1 cellular context compared by ENCODE assay signal in the genomic region with DNA sequence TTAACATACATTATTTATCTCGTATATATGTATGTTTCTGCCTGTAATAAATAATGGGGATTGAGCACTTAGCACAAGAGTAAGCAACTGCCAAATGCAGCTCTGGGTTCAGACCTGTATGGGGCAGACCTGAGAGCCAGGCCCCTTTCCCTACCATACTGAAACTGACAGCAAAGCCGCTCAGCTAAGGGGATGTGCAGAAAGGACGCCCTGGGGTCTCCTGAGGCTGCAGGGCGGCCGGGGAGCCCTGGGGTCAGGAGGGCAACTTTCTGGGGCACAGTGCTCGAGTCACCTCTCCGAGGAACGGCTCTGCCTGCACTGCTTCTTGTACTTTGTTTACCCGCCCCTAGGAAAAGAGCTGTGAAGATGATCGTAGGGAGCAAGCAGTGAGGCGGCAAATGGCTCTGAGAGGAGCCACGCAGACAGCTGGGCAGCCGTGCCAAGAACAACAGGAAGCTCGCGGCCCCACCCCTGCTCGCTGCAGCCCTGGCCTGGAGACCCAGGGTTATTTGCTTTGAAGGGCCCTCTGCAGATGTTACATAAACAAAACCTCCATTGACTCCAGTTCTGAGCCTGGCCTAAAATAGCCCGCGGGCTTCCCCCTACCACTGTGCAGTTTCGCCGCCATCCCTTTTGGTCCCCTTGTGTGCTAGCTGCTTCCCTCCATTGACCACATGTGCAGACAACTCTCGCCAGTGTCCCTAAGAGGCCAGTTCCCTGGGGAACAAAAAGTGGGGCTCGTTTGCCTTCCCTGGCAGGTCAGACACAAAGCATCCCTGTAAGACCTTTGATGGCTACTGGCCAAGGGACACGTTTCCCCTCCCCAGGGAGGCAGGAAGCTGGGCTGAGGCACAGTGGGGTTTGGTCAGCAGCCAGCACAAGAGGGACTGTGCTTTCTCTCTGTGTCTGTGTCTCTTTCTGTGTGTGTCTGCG.
TF ChIP-seq lines count a peak whose summit lies in the region.

No MANE protein-coding gene starts in this region.

TF ChIP-seq in HepG2, 621 proteins besides CTCF, POLR2A, EP300 and RAD21 (continued from another document and continues in another):
- no peak for TF ChIP-seq HDAC2 (CRISPR knock-in tag; IDR thresholded peaks at IDR 0.05)
- TF ChIP-seq HIVEP1 (CRISPR knock-in tag; IDR thresholded peaks at IDR 0.05) = no peak
- no peak for TF ChIP-seq NCOR1 (IDR thresholded peaks at IDR 0.05; ENCODE audit: borderline replicate concordance, low read length)
- no peak for TF ChIP-seq ZNF501 (CRISPR knock-in tag; IDR thresholded peaks at IDR 0.05)
- no peak for TF ChIP-seq ZNF10 (CRISPR knock-in tag; IDR thresholded peaks at IDR 0.05; ENCODE audit: borderline replicate concordance, low read depth)
- no peak for TF ChIP-seq ZNF343 (CRISPR knock-in tag; IDR thresholded peaks at IDR 0.05)
- TF ChIP-seq, protein P1, sequence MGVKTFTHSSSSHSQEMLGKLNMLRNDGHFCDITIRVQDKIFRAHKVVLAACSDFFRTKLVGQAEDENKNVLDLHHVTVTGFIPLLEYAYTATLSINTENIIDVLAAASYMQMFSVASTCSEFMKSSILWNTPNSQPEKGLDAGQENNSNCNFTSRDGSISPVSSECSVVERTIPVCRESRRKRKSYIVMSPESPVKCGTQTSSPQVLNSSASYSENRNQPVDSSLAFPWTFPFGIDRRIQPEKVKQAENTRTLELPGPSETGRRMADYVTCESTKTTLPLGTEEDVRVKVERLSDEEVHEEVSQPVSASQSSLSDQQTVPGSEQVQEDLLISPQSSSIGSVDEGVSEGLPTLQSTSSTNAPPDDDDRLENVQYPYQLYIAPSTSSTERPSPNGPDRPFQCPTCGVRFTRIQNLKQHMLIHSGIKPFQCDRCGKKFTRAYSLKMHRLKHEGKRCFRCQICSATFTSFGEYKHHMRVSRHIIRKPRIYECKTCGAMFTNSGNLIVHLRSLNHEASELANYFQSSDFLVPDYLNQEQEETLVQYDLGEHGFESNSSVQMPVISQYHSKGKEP (CRISPR knock-in tag; IDR thresholded peaks at IDR 0.05) = no peak
- no peak for TF ChIP-seq SMAD3 (CRISPR knock-in tag; IDR thresholded peaks at IDR 0.05)
- TF ChIP-seq YY1 (IDR thresholded peaks at IDR 0.05; ENCODE audit: insufficient read depth, insufficient replicate concordance, low read depth, low read length) = peak; percentile 29
- TF ChIP-seq HOXA7 (CRISPR knock-in tag; IDR thresholded peaks at IDR 0.05) = no peak
- TF ChIP-seq, protein P2, sequence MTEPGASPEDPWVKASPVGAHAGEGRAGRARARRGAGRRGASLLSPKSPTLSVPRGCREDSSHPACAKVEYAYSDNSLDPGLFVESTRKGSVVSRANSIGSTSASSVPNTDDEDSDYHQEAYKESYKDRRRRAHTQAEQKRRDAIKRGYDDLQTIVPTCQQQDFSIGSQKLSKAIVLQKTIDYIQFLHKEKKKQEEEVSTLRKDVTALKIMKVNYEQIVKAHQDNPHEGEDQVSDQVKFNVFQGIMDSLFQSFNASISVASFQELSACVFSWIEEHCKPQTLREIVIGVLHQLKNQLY (CRISPR knock-in tag; IDR thresholded peaks at IDR 0.05) = no peak
- no peak for TF ChIP-seq IKZF1 (IDR thresholded peaks at IDR 0.05)
- TF ChIP-seq ZNF260 (CRISPR knock-in tag; IDR thresholded peaks at IDR 0.05; ENCODE audit: borderline replicate concordance, low read depth) = no peak
- TF ChIP-seq ZNF879 (CRISPR knock-in tag; IDR thresholded peaks at IDR 0.05) = no peak
- 0 out of 2 replicates have a peak, but pooled peaks have one; percentile 29 for TF ChIP-seq ISL2 (CRISPR knock-in tag; IDR thresholded peaks at IDR 0.05)
- TF ChIP-seq, protein P3, sequence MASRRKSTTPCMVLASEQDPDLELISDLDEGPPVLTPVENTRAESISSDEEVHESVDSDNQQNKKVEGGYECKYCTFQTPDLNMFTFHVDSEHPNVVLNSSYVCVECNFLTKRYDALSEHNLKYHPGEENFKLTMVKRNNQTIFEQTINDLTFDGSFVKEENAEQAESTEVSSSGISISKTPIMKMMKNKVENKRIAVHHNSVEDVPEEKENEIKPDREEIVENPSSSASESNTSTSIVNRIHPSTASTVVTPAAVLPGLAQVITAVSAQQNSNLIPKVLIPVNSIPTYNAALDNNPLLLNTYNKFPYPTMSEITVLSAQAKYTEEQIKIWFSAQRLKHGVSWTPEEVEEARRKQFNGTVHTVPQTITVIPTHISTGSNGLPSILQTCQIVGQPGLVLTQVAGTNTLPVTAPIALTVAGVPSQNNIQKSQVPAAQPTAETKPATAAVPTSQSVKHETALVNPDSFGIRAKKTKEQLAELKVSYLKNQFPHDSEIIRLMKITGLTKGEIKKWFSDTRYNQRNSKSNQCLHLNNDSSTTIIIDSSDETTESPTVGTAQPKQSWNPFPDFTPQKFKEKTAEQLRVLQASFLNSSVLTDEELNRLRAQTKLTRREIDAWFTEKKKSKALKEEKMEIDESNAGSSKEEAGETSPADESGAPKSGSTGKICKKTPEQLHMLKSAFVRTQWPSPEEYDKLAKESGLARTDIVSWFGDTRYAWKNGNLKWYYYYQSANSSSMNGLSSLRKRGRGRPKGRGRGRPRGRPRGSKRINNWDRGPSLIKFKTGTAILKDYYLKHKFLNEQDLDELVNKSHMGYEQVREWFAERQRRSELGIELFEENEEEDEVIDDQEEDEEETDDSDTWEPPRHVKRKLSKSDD (CRISPR knock-in tag; IDR thresholded peaks at IDR 0.05; ENCODE audit: low read depth) = no peak
- TF ChIP-seq TAF1 (CRISPR knock-in tag; IDR thresholded peaks at IDR 0.05) = no peak
- TF ChIP-seq FOSL2 (CRISPR knock-in tag; IDR thresholded peaks at IDR 0.05) = no peak
- TF ChIP-seq, protein P4, sequence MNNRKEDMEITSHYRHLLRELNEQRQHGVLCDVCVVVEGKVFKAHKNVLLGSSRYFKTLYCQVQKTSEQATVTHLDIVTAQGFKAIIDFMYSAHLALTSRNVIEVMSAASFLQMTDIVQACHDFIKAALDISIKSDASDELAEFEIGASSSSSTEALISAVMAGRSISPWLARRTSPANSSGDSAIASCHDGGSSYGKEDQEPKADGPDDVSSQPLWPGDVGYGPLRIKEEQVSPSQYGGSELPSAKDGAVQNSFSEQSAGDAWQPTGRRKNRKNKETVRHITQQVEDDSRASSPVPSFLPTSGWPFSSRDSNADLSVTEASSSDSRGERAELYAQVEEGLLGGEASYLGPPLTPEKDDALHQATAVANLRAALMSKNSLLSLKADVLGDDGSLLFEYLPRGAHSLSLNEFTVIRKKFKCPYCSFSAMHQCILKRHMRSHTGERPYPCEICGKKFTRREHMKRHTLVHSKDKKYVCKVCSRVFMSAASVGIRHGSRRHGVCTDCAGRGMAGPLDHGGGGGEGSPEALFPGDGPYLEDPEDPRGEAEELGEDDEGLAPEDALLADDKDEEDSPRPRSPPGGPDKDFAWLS (CRISPR knock-in tag; IDR thresholded peaks at IDR 0.05; ENCODE audit: borderline replicate concordance) = no peak
- TF ChIP-seq SP5 (CRISPR knock-in tag; IDR thresholded peaks at IDR 0.05; ENCODE audit: borderline replicate concordance, low read depth) = no peak; the same call in 1 of the 2 replicates
- TF ChIP-seq WIZ (CRISPR knock-in tag; IDR thresholded peaks at IDR 0.05) = no peak
- no peak for TF ChIP-seq ZNF510 (CRISPR knock-in tag; IDR thresholded peaks at IDR 0.05; ENCODE audit: low read depth)
- no peak for TF ChIP-seq ZNF101 (CRISPR knock-in tag; IDR thresholded peaks at IDR 0.05; ENCODE audit: borderline replicate concordance, low read depth)
- no peak for TF ChIP-seq ZBTB8A (CRISPR knock-in tag; IDR thresholded peaks at IDR 0.05; ENCODE audit: borderline replicate concordance, low read depth)
- no peak for TF ChIP-seq ZFYVE20 (CRISPR knock-in tag; IDR thresholded peaks at IDR 0.05; ENCODE audit: borderline replicate concordance, low read depth)
- no peak for TF ChIP-seq MAFG (CRISPR knock-in tag; IDR thresholded peaks at IDR 0.05)
- no peak for TF ChIP-seq ZEB1 (IDR thresholded peaks at IDR 0.05; ENCODE audit: insufficient replicate concordance, low read depth)
- TF ChIP-seq, protein P5, sequence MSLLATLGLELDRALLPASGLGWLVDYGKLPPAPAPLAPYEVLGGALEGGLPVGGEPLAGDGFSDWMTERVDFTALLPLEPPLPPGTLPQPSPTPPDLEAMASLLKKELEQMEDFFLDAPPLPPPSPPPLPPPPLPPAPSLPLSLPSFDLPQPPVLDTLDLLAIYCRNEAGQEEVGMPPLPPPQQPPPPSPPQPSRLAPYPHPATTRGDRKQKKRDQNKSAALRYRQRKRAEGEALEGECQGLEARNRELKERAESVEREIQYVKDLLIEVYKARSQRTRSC (CRISPR knock-in tag; IDR thresholded peaks at IDR 0.05; ENCODE audit: low read depth) = no peak
- no peak for TF ChIP-seq ZNF205 (CRISPR knock-in tag; IDR thresholded peaks at IDR 0.05)
- TF ChIP-seq, protein P6, sequence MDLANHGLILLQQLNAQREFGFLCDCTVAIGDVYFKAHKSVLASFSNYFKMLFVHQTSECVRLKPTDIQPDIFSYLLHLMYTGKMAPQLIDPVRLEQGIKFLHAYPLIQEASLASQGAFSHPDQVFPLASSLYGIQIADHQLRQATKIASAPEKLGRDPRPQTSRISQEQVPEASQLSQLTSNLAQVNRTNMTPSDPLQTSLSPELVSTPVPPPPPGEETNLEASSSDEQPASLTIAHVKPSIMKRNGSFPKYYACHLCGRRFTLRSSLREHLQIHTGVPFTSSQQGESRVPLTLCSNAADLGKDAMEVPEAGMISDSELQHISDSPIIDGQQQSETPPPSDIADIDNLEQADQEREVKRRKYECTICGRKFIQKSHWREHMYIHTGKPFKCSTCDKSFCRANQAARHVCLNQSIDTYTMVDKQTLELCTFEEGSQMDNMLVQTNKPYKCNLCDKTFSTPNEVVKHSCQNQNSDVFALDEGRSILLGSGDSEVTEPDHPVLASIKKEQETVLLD (CRISPR knock-in tag; IDR thresholded peaks at IDR 0.05; ENCODE audit: low read depth) = no peak
- TF ChIP-seq ZNF557 (CRISPR knock-in tag; IDR thresholded peaks at IDR 0.05) = no peak
- TF ChIP-seq PAF1 (CRISPR knock-in tag; IDR thresholded peaks at IDR 0.05) = no peak
- TF ChIP-seq MAFF (IDR thresholded peaks at IDR 0.05; ENCODE audit: low read depth, low read length) = no peak
- TF ChIP-seq ZFY (CRISPR knock-in tag; IDR thresholded peaks at IDR 0.05) = peak; percentile 52; the same call in 1 of the 2 replicates
- no peak for TF ChIP-seq ESRRA (CRISPR knock-in tag; IDR thresholded peaks at IDR 0.05; ENCODE audit: low read depth)
- TF ChIP-seq, protein P7, sequence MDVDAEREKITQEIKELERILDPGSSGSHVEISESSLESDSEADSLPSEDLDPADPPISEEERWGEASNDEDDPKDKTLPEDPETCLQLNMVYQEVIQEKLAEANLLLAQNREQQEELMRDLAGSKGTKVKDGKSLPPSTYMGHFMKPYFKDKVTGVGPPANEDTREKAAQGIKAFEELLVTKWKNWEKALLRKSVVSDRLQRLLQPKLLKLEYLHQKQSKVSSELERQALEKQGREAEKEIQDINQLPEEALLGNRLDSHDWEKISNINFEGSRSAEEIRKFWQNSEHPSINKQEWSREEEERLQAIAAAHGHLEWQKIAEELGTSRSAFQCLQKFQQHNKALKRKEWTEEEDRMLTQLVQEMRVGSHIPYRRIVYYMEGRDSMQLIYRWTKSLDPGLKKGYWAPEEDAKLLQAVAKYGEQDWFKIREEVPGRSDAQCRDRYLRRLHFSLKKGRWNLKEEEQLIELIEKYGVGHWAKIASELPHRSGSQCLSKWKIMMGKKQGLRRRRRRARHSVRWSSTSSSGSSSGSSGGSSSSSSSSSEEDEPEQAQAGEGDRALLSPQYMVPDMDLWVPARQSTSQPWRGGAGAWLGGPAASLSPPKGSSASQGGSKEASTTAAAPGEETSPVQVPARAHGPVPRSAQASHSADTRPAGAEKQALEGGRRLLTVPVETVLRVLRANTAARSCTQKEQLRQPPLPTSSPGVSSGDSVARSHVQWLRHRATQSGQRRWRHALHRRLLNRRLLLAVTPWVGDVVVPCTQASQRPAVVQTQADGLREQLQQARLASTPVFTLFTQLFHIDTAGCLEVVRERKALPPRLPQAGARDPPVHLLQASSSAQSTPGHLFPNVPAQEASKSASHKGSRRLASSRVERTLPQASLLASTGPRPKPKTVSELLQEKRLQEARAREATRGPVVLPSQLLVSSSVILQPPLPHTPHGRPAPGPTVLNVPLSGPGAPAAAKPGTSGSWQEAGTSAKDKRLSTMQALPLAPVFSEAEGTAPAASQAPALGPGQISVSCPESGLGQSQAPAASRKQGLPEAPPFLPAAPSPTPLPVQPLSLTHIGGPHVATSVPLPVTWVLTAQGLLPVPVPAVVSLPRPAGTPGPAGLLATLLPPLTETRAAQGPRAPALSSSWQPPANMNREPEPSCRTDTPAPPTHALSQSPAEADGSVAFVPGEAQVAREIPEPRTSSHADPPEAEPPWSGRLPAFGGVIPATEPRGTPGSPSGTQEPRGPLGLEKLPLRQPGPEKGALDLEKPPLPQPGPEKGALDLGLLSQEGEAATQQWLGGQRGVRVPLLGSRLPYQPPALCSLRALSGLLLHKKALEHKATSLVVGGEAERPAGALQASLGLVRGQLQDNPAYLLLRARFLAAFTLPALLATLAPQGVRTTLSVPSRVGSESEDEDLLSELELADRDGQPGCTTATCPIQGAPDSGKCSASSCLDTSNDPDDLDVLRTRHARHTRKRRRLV (CRISPR knock-in tag; IDR thresholded peaks at IDR 0.05) = no peak
- TF ChIP-seq SMC3 (IDR thresholded peaks at IDR 0.05; ENCODE audit: low read length) = no peak
- TF ChIP-seq NR2F6 (IDR thresholded peaks at IDR 0.05) = peak; percentile 30; the same call in 1 of the 2 replicates
- 0 out of 2 replicates have a peak, but pooled peaks have one; percentile 7 for TF ChIP-seq NR2F6 (CRISPR knock-in tag; IDR thresholded peaks at IDR 0.05)
- no peak for TF ChIP-seq SSRP1 (CRISPR knock-in tag; IDR thresholded peaks at IDR 0.05)
- no peak for TF ChIP-seq ZSCAN30 (CRISPR knock-in tag; IDR thresholded peaks at IDR 0.05)
- no peak for TF ChIP-seq CENPX (CRISPR knock-in tag; IDR thresholded peaks at IDR 0.05)
- no peak for TF ChIP-seq FIP1L1 (IDR thresholded peaks at IDR 0.05; ENCODE audit: borderline replicate concordance, insufficient read depth, low read depth, low read length)
- no peak for TF ChIP-seq RFX1 (IDR thresholded peaks at IDR 0.05)
- TF ChIP-seq, protein P8, sequence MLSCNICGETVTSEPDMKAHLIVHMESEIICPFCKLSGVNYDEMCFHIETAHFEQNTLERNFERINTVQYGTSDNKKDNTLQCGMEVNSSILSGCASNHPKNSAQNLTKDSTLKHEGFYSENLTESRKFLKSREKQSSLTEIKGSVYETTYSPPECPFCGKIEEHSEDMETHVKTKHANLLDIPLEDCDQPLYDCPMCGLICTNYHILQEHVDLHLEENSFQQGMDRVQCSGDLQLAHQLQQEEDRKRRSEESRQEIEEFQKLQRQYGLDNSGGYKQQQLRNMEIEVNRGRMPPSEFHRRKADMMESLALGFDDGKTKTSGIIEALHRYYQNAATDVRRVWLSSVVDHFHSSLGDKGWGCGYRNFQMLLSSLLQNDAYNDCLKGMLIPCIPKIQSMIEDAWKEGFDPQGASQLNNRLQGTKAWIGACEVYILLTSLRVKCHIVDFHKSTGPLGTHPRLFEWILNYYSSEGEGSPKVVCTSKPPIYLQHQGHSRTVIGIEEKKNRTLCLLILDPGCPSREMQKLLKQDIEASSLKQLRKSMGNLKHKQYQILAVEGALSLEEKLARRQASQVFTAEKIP (CRISPR knock-in tag; IDR thresholded peaks at IDR 0.05; ENCODE audit: borderline replicate concordance) = no peak
- no peak for TF ChIP-seq THAP11 (CRISPR knock-in tag; IDR thresholded peaks at IDR 0.05)
